Comparison of ENCODE assay signal across 8 cellular contexts in the genomic region with DNA sequence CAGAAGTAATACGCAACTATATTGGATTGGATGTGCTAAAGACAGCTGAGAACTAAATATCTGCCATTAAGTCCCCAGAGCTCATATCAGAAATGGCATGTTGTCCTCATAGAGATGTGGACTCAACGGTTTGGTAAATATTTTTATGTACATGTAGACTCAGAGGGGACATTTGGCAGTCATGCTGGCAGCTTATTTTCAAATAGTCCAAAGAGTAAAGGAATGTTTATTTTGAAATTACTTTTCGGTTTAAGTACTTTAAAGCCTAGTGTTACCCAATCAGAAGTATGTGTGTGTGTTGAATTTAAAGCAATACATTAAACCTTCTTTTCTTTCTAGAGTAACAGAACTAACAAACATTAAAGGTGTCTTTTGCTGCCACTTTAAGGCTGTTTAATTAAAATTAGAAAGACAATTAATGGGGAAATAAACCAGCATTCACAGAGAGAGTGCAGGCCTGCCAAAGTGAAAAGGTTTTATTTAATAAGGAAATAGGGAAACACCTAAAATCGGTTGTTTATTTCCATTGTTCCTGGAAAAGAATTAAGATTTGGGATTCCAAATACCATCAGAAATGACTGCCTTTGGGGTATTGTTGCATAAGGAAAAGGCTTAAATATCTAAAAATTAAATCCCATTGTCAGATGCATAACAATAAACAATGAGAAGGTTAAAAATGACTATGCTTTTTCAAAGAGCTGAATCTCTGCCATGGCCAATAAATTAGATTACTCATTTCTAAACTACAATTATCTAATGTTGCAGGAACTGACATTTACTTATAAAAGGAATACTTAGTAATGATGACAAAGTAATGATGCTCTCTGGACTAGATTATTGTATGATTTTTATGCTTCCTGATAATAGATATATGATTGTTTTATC.
DNase-seq lines count a peak whose midpoint lies in the region; ATAC-seq and TF ChIP-seq lines count a peak whose summit lies in the region.

No MANE protein-coding gene starts in this region.

- H3K4me3 ChIP-seq in fibroblast of lung (replicated peaks in 1 of 4; ENCODE audit: control extremely low read depth in 1 of 4, insufficient read depth in 1 of 4, low read depth in 3 of 4, low read length in 4 of 4) = no peak overlapping the region
- no peak overlapping the region for H3K4me3 ChIP-seq in MG63

- no peak overlapping the region for H3K9ac ChIP-seq in fibroblast of lung (ENCODE audit: insufficient read depth, low read length)

- H3K79me2 ChIP-seq in fibroblast of lung (ENCODE audit: control insufficient read depth, insufficient read depth, low read length) = no peaks in the 10 kb centered on the region

- no peaks in the 10 kb centered on the region for H3K36me3 ChIP-seq in fibroblast of lung (ENCODE audit: control insufficient read depth, insufficient read depth, low read length)
- H3K36me3 ChIP-seq in MG63 = no peaks in the 10 kb centered on the region

- H3K27me3 ChIP-seq in fibroblast of lung (ENCODE audit: control insufficient read depth, insufficient read depth, low read length) = no peaks in the 10 kb centered on the region
- no peaks in the 10 kb centered on the region for H3K27me3 ChIP-seq in MG63

- no peak overlapping the region for H3K27ac ChIP-seq in fibroblast of lung (ENCODE audit: insufficient read depth, low read length)

- no peak overlapping the region for H2AFZ ChIP-seq in fibroblast of lung (ENCODE audit: low read length)

- no peaks in the 10 kb centered on the region for H4K20me1 ChIP-seq in fibroblast of lung (ENCODE audit: control insufficient read depth, extremely low read depth, insufficient read depth, low read length)

- H3K4me2 ChIP-seq in fibroblast of lung (ENCODE audit: extremely low read depth, insufficient read depth, low read length) = no peak overlapping the region

- H3K4me1 ChIP-seq in fibroblast of lung (ENCODE audit: control insufficient read depth, extremely low read depth, insufficient read depth, low read length) = no peaks in the 10 kb centered on the region

- no peak for TF ChIP-seq CTCF in fibroblast of lung (conservative IDR thresholded peaks at IDR 0.05 in 1 of 2, IDR thresholded peaks at IDR 0.05 in 1 of 2; ENCODE audit: low read depth in 1 of 2, low read length in 2 of 2)

- DNase-seq in EH (ENCODE audit: low read depth) (peak; percentile 64), fibroblast of lung (ENCODE audit: low read depth in 2 of 2) (peak; percentile 36), SKM-1 (lab: John Stamatoyannopoulos, UW; ENCODE audit: unreplicated experiment) (no peak), MG63 (no peak), DMS 273 treated with DMSO at 0.1 percent for 48 hours (lab: John Stamatoyannopoulos, UW) (no peak), SIG-M5 treated with dmso at 0.1 percent for 504 hours (lab: John Stamatoyannopoulos, UW; ENCODE audit: unreplicated experiment) (no peak)

- H3K9me3 ChIP-seq in fibroblast of lung (ENCODE audit: control insufficient read depth, insufficient read depth, low read depth, low read length) (no peaks in the 10 kb centered on the region), MG63 (no peaks in the 10 kb centered on the region)

- ATAC-seq in GM19463 (IDR thresholded peaks at IDR 0.05; ENCODE audit: unreplicated experiment) (peak; percentile 26), HG03095 (IDR thresholded peaks at IDR 0.05; ENCODE audit: unreplicated experiment) (peak; percentile 16)

Comparison
In these comparisons a context has a peak if more than half of its experiments do, and no peak if none do; other contexts are left out.
1. DNase-seq: peak in EH (single experiment) and fibroblast of lung (2 of 2); none in SKM-1 (single experiment), MG63 (single experiment), DMS 273 treated with DMSO at 0.1 percent for 48 hours (single experiment) and SIG-M5 treated with dmso at 0.1 percent for 504 hours (single experiment).